19 cellular contexts compared by ENCODE assay signal in the genomic region with DNA sequence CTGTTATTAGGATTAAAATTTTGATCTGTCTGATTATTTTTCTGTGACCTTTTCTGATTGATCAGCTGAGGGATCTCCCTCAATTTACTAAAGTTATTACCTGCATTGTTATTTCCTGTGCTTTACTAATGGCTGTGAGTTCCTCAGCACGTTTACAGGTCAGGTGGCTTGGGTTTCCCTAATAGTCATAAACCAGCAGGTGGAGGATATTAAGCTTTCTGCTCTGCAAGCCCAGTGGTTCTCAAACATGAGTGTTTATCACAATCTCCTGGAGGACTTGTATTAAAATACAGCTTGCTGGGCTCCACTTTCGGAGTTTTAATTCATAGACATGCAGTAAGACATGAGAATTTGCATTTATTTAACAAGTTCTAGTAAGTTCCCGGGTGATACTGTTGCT. TPM values are rescaled to one million over a fixed set of nuclear protein-coding genes. Genes with fewer than 3 reads are reported as not detected.
DNase-seq lines count a peak whose midpoint lies in the region; ATAC-seq, FAIRE-seq and TF ChIP-seq lines count a peak whose summit lies in the region.
"Had no signal": no experiment of that assay in that cellular context is flagged by ENCODE, and none has a peak within 500 bp of the region (broad histone marks: within the 10 kb centered on the region; RNA-seq: fewer than 3 reads in every experiment).

No MANE protein-coding gene starts in this region.

- no peaks in the 10 kb centered on the region for H3K27me3 Mint-ChIP-seq in mesothelial cell of epicardium (ENCODE audit: low read depth)

- H3K4me1 ChIP-seq in heart right ventricle (peaks cover 0 to 42% (median 18%) of the 10 kb centered on the region in 9 donors), uterus (peaks cover 0 to 8% of the 10 kb centered on the region in 2 donors), kidney (ENCODE audit: control insufficient read depth in 1 of 2, insufficient read depth in 1 of 2, low read depth in 1 of 2, low read length in 2 of 2) (peaks cover 2 to 3% of the 10 kb centered on the region in 2 donors)

- no peak for FAIRE-seq in kidney (lab: Jason Lieb, UNC)
- FAIRE-seq: GM12891 had no signal

- no peak overlapping the region for H3K4me3 ChIP-seq in heart right ventricle
- no peak overlapping the region for H3K4me3 ChIP-seq in uterus
- H3K4me3 ChIP-seq in kidney (ENCODE audit: low read length in 2 of 2): no peak overlapping the region

- intact Hi-C loops in heart right ventricle (cut with DNase I) (no loop called here), Right ventricle myocardium inferior (cut with DNase I) (loop anchor here (2.0 kb wide), 1 partner anchor 22 kb away; the partner anchor contains the start of gene UGP2), uterus (cut with DNase I; ENCODE audit: low total_unique reads) (no loop called here), kidney (cut with DNase I) (no loop called here)

- WGBS in heart right ventricle, 2 donors: 62 to 67% methylated on average over 3 of the region's 3 CpGs

- TF ChIP-seq POLR2A in uterus (IDR thresholded peaks at IDR 0.05): no peak

- ATAC-seq in heart right ventricle (peak in 1 of 8 donors; percentile 27), Right ventricle myocardium inferior (no peak)
- ATAC-seq: activated CD8-positive, alpha-beta T cell treated with anti-CD3 and anti-CD28 coated beads for 36 hours; activated naive CD8-positive, alpha-beta T cell treated with anti-CD3 and anti-CD28 coated beads, Interleukin-2, amount 50 U/mL, for 24 hours; natural killer cell; T-cell had no signal

- peaks cover 34% of the 10 kb centered on the region for H3K4me1 Mint-ChIP-seq in mesothelial cell of epicardium
- H3K4me1 Mint-ChIP-seq: activated naive CD8-positive, alpha-beta T cell treated with anti-CD3 and anti-CD28 coated beads, Interleukin-2, amount 50 U/mL, for 24 hours; CD8-positive, alpha-beta memory T cell; natural killer cell; T-cell had no signal

- H3K9me3 ChIP-seq in heart right ventricle (no peaks in the 10 kb centered on the region), uterus (no peaks in the 10 kb centered on the region), kidney (ENCODE audit: control insufficient read depth in 1 of 2, low read length in 2 of 2) (no peaks in the 10 kb centered on the region)

- H3K27ac ChIP-seq in heart right ventricle (peak overlapping the region in 9 of 10 donors; percentile 41 to 87 (median 67)), uterus (peak overlapping the region; percentile 63 to 73), kidney (ENCODE audit: low read depth in 2 of 2, low read length in 2 of 2) (no peak overlapping the region)
- H3K27ac ChIP-seq: KMS-11, VCaP had no signal

- no peaks in the 10 kb centered on the region for H3K36me3 Mint-ChIP-seq in mesothelial cell of epicardium
- H3K36me3 Mint-ChIP-seq: CD8-positive, alpha-beta memory T cell; natural killer cell; T-cell had no signal

- H3K27me3 ChIP-seq in heart right ventricle (no peaks in the 10 kb centered on the region), uterus (no peaks in the 10 kb centered on the region)

- no peak for TF ChIP-seq CTCF in heart right ventricle (IDR thresholded peaks at IDR 0.05)
- no peak for TF ChIP-seq CTCF in mesothelial cell of epicardium (IDR thresholded peaks at IDR 0.05; ENCODE audit: unreplicated experiment)
- no peak for TF ChIP-seq CTCF in uterus (IDR thresholded peaks at IDR 0.05)
- no peak for TF ChIP-seq CTCF in kidney (IDR thresholded peaks at IDR 0.05; ENCODE audit: borderline replicate concordance, extremely low read depth, insufficient read depth)

- no peak overlapping the region for H3K9ac ChIP-seq in kidney (ENCODE audit: low read length in 2 of 2)
- H3K9ac ChIP-seq: KMS-11 had no signal

- DNase-seq in heart right ventricle (no peak), Right ventricle myocardium inferior (ENCODE audit: missing footprints) (no peak), SHP77 treated with DMSO at 0.1 percent for 48 hours (lab: John Stamatoyannopoulos, UW) (peak; percentile 20), mesothelial cell of epicardium (ENCODE audit: low spot score in 2 of 2, unreplicated experiment in 2 of 2) (no peak), uterus (no peak), kidney (no peak), NCI-H2171 (lab: John Stamatoyannopoulos, UW) (no peak), cortex of kidney (lab: John Stamatoyannopoulos, UW) (no peak)
- DNase-seq: activated CD8-positive, alpha-beta T cell treated with anti-CD3 and anti-CD28 coated beads for 36 hours; activated naive CD8-positive, alpha-beta T cell treated with anti-CD3 and anti-CD28 coated beads, Interleukin-2, amount 50 U/mL, for 24 hours; CD8-positive, alpha-beta memory T cell; natural killer cell; NCI-H1105; NCI-H526; stimulated activated CD4-positive, alpha-beta T cell treated with anti-CD3 and anti-CD28 coated beads, Interleukin-1b, Interleukin-23, amount 100 ng/mL, for 48 hours; T-cell had no signal

- H3K27ac Mint-ChIP-seq in mesothelial cell of epicardium: peak overlapping the region; percentile 51
- H3K27ac Mint-ChIP-seq: activated CD8-positive, alpha-beta T cell treated with anti-CD3 and anti-CD28 coated beads for 36 hours; activated naive CD8-positive, alpha-beta T cell treated with anti-CD3 and anti-CD28 coated beads, Interleukin-2, amount 50 U/mL, for 24 hours; CD8-positive, alpha-beta memory T cell; natural killer cell; T-cell had no signal

- H3K9me3 Mint-ChIP-seq in mesothelial cell of epicardium: no peaks in the 10 kb centered on the region
- H3K9me3 Mint-ChIP-seq: activated CD8-positive, alpha-beta T cell treated with anti-CD3 and anti-CD28 coated beads for 36 hours; activated naive CD8-positive, alpha-beta T cell treated with anti-CD3 and anti-CD28 coated beads, Interleukin-2, amount 50 U/mL, for 24 hours; CD8-positive, alpha-beta memory T cell; natural killer cell; T-cell had no signal

- H3K36me3 ChIP-seq in heart right ventricle: no peaks in the 10 kb centered on the region
- no peaks in the 10 kb centered on the region for H3K36me3 ChIP-seq in uterus
- no peaks in the 10 kb centered on the region for H3K36me3 ChIP-seq in kidney (ENCODE audit: control insufficient read depth in 1 of 2, insufficient read depth in 2 of 2, low read length in 2 of 2)

- H3K4me3 Mint-ChIP-seq in mesothelial cell of epicardium: no peak overlapping the region
- H3K4me3 Mint-ChIP-seq: activated CD8-positive, alpha-beta T cell treated with anti-CD3 and anti-CD28 coated beads for 36 hours; activated naive CD8-positive, alpha-beta T cell treated with anti-CD3 and anti-CD28 coated beads, Interleukin-2, amount 50 U/mL, for 24 hours; CD8-positive, alpha-beta memory T cell; natural killer cell; T-cell had no signal

RNA-seq across cellular contexts. Expression of gene UGP2, which starts 22.4 kb away (rescaled TPM):
- total RNA-seq in heart right ventricle (100 to 1,000 TPM; 250 to 457 (median 371) TPM), Right ventricle myocardium inferior (363 TPM), mesothelial cell of epicardium (92.6 to 99.1 TPM (median 96.7 TPM) in 3 replicates), uterus (100 to 1,000 TPM in 2 of 4 donors, 10 to 100 TPM in 2; 90.7 to 181 (median 106) TPM), kidney (140 TPM)
- polyA plus RNA-seq in heart right ventricle (100 to 1,000 TPM; 139 to 632 TPM), kidney (ENCODE audit: insufficient read depth, low read depth, low replicate concordance) (118 TPM)

Comparison
In these comparisons a context has a peak if more than half of its experiments do, and no peak if none do; other contexts are left out.
1. H3K27ac ChIP-seq: peak in heart right ventricle (9 of 10) and uterus (2 of 2); none in kidney (0 of 2).